In genomic region chr11:63761870-63762661, GRCh38 we compare ENCODE assay signal across 1 cellular context.
TF ChIP-seq lines count a peak whose summit lies in the region.

No MANE protein-coding gene starts in this region.

TF ChIP-seq in GM12878, 131 proteins besides CTCF, POLR2A, EP300 and RAD21 (continued from another document):
- TF ChIP-seq CUX1 (IDR thresholded peaks at IDR 0.05; ENCODE audit: insufficient replicate concordance, low read depth, low read length) = no peak
- TF ChIP-seq HDGF (IDR thresholded peaks at IDR 0.05) = no peak
- TF ChIP-seq STAT1 (conservative IDR thresholded peaks at IDR 0.05) = no peak
- no peak for TF ChIP-seq EZH2 (IDR thresholded peaks at IDR 0.05; ENCODE audit: borderline replicate concordance, control insufficient read depth, low read depth, low read length)
- no peak for TF ChIP-seq NRF1 (conservative IDR thresholded peaks at IDR 0.05; ENCODE audit: low read depth, low read length)
- no peak for TF ChIP-seq MTA3 (IDR thresholded peaks at IDR 0.05; ENCODE audit: borderline replicate concordance, low read length)
- no peak for TF ChIP-seq MTA2 (IDR thresholded peaks at IDR 0.05; ENCODE audit: low read depth)
- no peak for TF ChIP-seq E2F8 (IDR thresholded peaks at IDR 0.05; ENCODE audit: low read depth, partially characterized antibody)
- no peak for TF ChIP-seq SP1 (IDR thresholded peaks at IDR 0.05; ENCODE audit: low read depth, low read length)
